Comparison of ENCODE assay signal across 26 cellular contexts in genomic region chr13:23330356-23330755, GRCh38.
DNase-seq lines count a peak whose midpoint lies in the region; ATAC-seq, FAIRE-seq and TF ChIP-seq lines count a peak whose summit lies in the region.
"Had no signal": no experiment of that assay in that cellular context is flagged by ENCODE, and none has a peak within 500 bp of the region (broad histone marks: within the 10 kb centered on the region; RNA-seq: fewer than 3 reads in every experiment).

No MANE protein-coding gene starts in this region.

- peak; percentile 64 for DNase-seq in COLO829 (ENCODE audit: low spot score)
- peak; percentile 5 for DNase-seq in astrocyte (ENCODE audit: low read depth)
- DNase-seq in globus pallidus (ENCODE audit: low spot score): peak; percentile 48
- peak; percentile 65 for DNase-seq in pons (ENCODE audit: low spot score)
- DNase-seq in T-helper 2 cell treated with Interferon-gamma antibody and Interleukin-4, amounts not matched to agents 5 μg/mL and 100 μg/mL, for 36 hours (ENCODE audit: low spot score): no peak
- DNase-seq in GM20000 (ENCODE audit: low spot score): no peak
- DNase-seq in NAMALWA (ENCODE audit: low spot score): no peak
- DNase-seq: 8988T; CD8-positive, alpha-beta T cell; COR-L47; DMS 273 treated with DMSO at 0.1 percent for 48 hours; DMS53; DND-41; EL; HCEC 1CT; HFFc6 had no signal

- peaks cover 7% of the 10 kb centered on the region for H3K4me1 Mint-ChIP-seq in astrocyte (ENCODE audit: low read depth, unreplicated experiment)
- no peaks in the 10 kb centered on the region for H3K4me1 Mint-ChIP-seq in T-helper 2 cell treated with Interferon-gamma antibody and Interleukin-4, amounts not matched to agents 5 μg/mL and 100 μg/mL, for 36 hours (ENCODE audit: low read depth)
- H3K4me1 Mint-ChIP-seq: B cell, GM23338 had no signal

- no peak overlapping the region for H3K27ac ChIP-seq in astrocyte (ENCODE audit: low read depth, low read length)
- H3K27ac ChIP-seq: BLaER1 treated with 17β-estradiol and CSF1 and Interleukin-3, amounts not matched to agents 10 nM and 100 nM had no signal

- H3K36me3 ChIP-seq in astrocyte (ENCODE audit: insufficient read depth, low read length): peaks cover 40% of the 10 kb centered on the region

- H3K9ac ChIP-seq in astrocyte (ENCODE audit: low read length): no peak overlapping the region
- H3K9ac ChIP-seq: BLaER1 treated with 17β-estradiol and CSF1 and Interleukin-3, amounts not matched to agents 10 nM and 100 nM had no signal

- no peak for TF ChIP-seq CTCF in astrocyte (IDR thresholded peaks at IDR 0.05; ENCODE audit: insufficient read depth, low read depth, low read length)
- TF ChIP-seq CTCF in GM20000 (IDR thresholded peaks at IDR 0.05; ENCODE audit: extremely low read depth, missing control alignments): no peak

- peaks cover 4% of the 10 kb centered on the region for H3K79me2 ChIP-seq in astrocyte (ENCODE audit: insufficient read depth, low read length)

- H3K9me3 ChIP-seq in astrocyte (ENCODE audit: insufficient read depth, low read depth, low read length): no peaks in the 10 kb centered on the region

- H3K36me3 Mint-ChIP-seq in astrocyte (ENCODE audit: low read depth, unreplicated experiment): peaks cover 21% of the 10 kb centered on the region
- H3K36me3 Mint-ChIP-seq in T-helper 2 cell treated with Interferon-gamma antibody and Interleukin-4, amounts not matched to agents 5 μg/mL and 100 μg/mL, for 36 hours (ENCODE audit: low read depth): peaks cover 40% of the 10 kb centered on the region

- no peaks in the 10 kb centered on the region for H3K27me3 Mint-ChIP-seq in astrocyte (ENCODE audit: low read depth, unreplicated experiment)
- H3K27me3 Mint-ChIP-seq in T-helper 2 cell treated with Interferon-gamma antibody and Interleukin-4, amounts not matched to agents 5 μg/mL and 100 μg/mL, for 36 hours (ENCODE audit: low read depth): no peaks in the 10 kb centered on the region
- H3K27me3 Mint-ChIP-seq: B cell, IgD-negative memory B cell had no signal

- H3K4me3 ChIP-seq in astrocyte (ENCODE audit: insufficient read depth, low read depth, low read length): no peak overlapping the region
- H3K4me3 ChIP-seq: BLaER1 treated with 17β-estradiol and CSF1 and Interleukin-3, amounts not matched to agents 10 nM and 100 nM; GM12878; GM23338 had no signal

- FAIRE-seq in astrocyte (lab: Jason Lieb, UNC): no peak
- FAIRE-seq: GM12878, GM19239, H54, HepG2, HTR-8/SVneo had no signal

- no peak overlapping the region for H3K4me2 ChIP-seq in astrocyte (ENCODE audit: low read length)
- H3K4me2 ChIP-seq: BLaER1 treated with 17β-estradiol and CSF1 and Interleukin-3, amounts not matched to agents 10 nM and 100 nM; GM23338 had no signal

- no peaks in the 10 kb centered on the region for H3K4me1 ChIP-seq in astrocyte (ENCODE audit: insufficient read depth, low read length)

- peaks cover 2% of the 10 kb centered on the region for H3K9me3 Mint-ChIP-seq in astrocyte (ENCODE audit: unreplicated experiment)
- H3K9me3 Mint-ChIP-seq in T-helper 2 cell treated with Interferon-gamma antibody and Interleukin-4, amounts not matched to agents 5 μg/mL and 100 μg/mL, for 36 hours: peaks cover 29% of the 10 kb centered on the region
- H3K9me3 Mint-ChIP-seq: HFFc6 had no signal

- H3K4me3 Mint-ChIP-seq in astrocyte (ENCODE audit: unreplicated experiment): no peak overlapping the region
- H3K4me3 Mint-ChIP-seq in T-helper 2 cell treated with Interferon-gamma antibody and Interleukin-4, amounts not matched to agents 5 μg/mL and 100 μg/mL, for 36 hours: no peak overlapping the region
- H3K4me3 Mint-ChIP-seq: B cell; CD8-positive, alpha-beta T cell; GM23338; HFFc6; IgD-negative memory B cell had no signal

- H4K20me1 ChIP-seq in astrocyte (ENCODE audit: insufficient read depth, low read length): no peaks in the 10 kb centered on the region
- H4K20me1 ChIP-seq: BLaER1 treated with 17β-estradiol and CSF1 and Interleukin-3, amounts not matched to agents 10 nM and 100 nM had no signal

- no peaks in the 10 kb centered on the region for H3K27me3 ChIP-seq in astrocyte (ENCODE audit: insufficient read depth, low read length)
- H3K27me3 ChIP-seq: BLaER1 treated with 17β-estradiol and CSF1 and Interleukin-3, amounts not matched to agents 10 nM and 100 nM had no signal

- H3K27ac Mint-ChIP-seq in astrocyte (ENCODE audit: unreplicated experiment): no peak overlapping the region
- no peak overlapping the region for H3K27ac Mint-ChIP-seq in T-helper 2 cell treated with Interferon-gamma antibody and Interleukin-4, amounts not matched to agents 5 μg/mL and 100 μg/mL, for 36 hours
- H3K27ac Mint-ChIP-seq: B cell; CD8-positive, alpha-beta T cell; GM23338; HFFc6; IgD-negative memory B cell had no signal

- ATAC-seq in HG03432 (IDR thresholded peaks at IDR 0.05; ENCODE audit: unreplicated experiment): no peak
- ATAC-seq: CD8-positive, alpha-beta T cell; GM12878; GM23338; HepG2 had no signal

- H2AFZ ChIP-seq in astrocyte (ENCODE audit: low read depth, low read length): no peak overlapping the region
- H2AFZ ChIP-seq: GM23338 had no signal

Comparison
In these comparisons a context has a peak if more than half of its experiments do, and no peak if none do; other contexts are left out.
1. DNase-seq: peak in COLO829 (single experiment), astrocyte (single experiment), globus pallidus (single experiment) and pons (single experiment); none in T-helper 2 cell treated with Interferon-gamma antibody and Interleukin-4, amounts not matched to agents 5 μg/mL and 100 μg/mL, for 36 hours (single experiment), GM20000 (single experiment) and NAMALWA (single experiment).